Comparison of ENCODE assay signal across 1 cellular context in the genomic region with DNA sequence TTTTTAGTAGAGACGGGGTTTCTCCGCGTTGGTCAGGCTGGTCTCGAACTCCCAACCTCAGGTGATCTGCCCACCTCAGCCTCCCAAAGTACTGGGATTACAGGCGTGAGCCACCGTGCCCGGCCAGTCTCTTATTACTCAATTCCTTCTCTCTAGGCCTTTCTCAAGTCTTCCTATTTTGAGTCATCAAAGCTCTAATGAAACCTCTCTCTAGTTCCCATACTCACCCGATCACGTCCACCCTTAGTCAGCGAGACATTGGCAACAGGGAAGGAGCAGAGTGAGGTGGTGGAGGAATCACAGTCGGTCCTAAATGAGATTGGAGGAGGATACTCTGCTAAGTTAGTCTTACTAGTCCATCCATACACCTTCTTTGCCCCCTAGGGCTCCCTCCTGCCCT.
A peak's percentile ranks its signal among the peaks of the same experiment; 100 is the strongest.
TF ChIP-seq lines count a peak whose summit lies in the region.

No MANE protein-coding gene starts in this region.

TF ChIP-seq in GM12878, 131 proteins besides CTCF, POLR2A, EP300 and RAD21:
- TF ChIP-seq MYB (IDR thresholded peaks at IDR 0.05; ENCODE audit: borderline replicate concordance, low read depth, low read length) (no peak), MEF2A (IDR thresholded peaks at IDR 0.05; ENCODE audit: insufficient read depth, low read depth, low read length) (no peak), JUNB (IDR thresholded peaks at IDR 0.05) (peak; percentile 67), ELK1 (IDR thresholded peaks at IDR 0.05; ENCODE audit: low read depth, low read length) (no peak), SKIL (IDR thresholded peaks at IDR 0.05; ENCODE audit: low read depth, poor library complexity, severe bottlenecking) (no peak)
- TF ChIP-seq, protein P1, sequence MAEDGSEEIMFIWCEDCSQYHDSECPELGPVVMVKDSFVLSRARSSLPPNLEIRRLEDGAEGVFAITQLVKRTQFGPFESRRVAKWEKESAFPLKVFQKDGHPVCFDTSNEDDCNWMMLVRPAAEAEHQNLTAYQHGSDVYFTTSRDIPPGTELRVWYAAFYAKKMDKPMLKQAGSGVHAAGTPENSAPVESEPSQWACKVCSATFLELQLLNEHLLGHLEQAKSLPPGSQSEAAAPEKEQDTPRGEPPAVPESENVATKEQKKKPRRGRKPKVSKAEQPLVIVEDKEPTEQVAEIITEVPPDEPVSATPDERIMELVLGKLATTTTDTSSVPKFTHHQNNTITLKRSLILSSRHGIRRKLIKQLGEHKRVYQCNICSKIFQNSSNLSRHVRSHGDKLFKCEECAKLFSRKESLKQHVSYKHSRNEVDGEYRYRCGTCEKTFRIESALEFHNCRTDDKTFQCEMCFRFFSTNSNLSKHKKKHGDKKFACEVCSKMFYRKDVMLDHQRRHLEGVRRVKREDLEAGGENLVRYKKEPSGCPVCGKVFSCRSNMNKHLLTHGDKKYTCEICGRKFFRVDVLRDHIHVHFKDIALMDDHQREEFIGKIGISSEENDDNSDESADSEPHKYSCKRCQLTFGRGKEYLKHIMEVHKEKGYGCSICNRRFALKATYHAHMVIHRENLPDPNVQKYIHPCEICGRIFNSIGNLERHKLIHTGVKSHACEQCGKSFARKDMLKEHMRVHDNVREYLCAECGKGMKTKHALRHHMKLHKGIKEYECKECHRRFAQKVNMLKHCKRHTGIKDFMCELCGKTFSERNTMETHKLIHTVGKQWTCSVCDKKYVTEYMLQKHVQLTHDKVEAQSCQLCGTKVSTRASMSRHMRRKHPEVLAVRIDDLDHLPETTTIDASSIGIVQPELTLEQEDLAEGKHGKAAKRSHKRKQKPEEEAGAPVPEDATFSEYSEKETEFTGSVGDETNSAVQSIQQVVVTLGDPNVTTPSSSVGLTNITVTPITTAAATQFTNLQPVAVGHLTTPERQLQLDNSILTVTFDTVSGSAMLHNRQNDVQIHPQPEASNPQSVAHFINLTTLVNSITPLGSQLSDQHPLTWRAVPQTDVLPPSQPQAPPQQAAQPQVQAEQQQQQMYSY (CRISPR knock-in tag; IDR thresholded peaks at IDR 0.05): no peak
